19 cellular contexts compared by ENCODE assay signal in the genomic region with DNA sequence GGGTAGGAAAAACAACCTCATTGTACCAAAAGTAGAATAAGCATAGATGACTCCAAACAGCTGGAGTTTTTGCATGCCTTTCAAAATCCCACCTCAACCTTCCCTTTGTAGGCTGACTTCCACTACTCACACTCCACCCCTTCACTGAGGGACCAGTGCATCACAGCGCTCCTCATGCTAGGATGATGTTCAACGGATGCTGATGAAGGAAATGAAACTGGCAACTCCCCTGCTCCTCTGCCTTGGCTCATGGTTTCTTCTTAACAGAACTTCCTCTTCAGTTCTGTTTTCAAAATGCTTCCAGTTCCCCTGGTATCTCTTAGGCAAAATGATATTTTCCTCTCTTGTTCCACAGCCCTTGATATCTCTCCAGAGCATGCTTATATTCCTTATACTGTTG.
"Had no signal": no experiment of that assay in that cellular context is flagged by ENCODE, and none has a peak within 500 bp of the region (broad histone marks: within the 10 kb centered on the region; RNA-seq: fewer than 3 reads in every experiment).

No MANE protein-coding gene starts in this region.

- DNase-seq: activated CD4-positive, alpha-beta memory T cell treated with anti-CD3 and anti-CD28 coated beads, Interleukin-2, amount 10 ng/mL, durations not matched to agents 7 days and 5 days; activated CD4-positive, alpha-beta T cell treated with anti-CD3 and anti-CD28 coated beads for 4 hours; activated effector memory CD4-positive, alpha-beta T cell treated with Interleukin-2 at 50 U/mL for 16 hours; activated naive CD4-positive, alpha-beta T cell treated with anti-CD3 and anti-CD28 coated beads, Interleukin-2, amount 50 U/mL, for 16 hours; activated T-cell treated with anti-CD3 and anti-CD28 coated beads, Interleukin-2, amount 50 U/mL, for 4 hours; endodermal cell; left lung; mammary epithelial cell; nucleus accumbens; posterior cingulate gyrus; stimulated activated CD4-positive, alpha-beta T cell treated with anti-CD3 and anti-CD28 coated beads, Interleukin-2, amount 100 ng/mL, for 48 hours; stimulated activated naive CD4-positive, alpha-beta T cell; substantia nigra had no signal

- H2AFZ ChIP-seq: hepatocyte had no signal

- H3K4me2 ChIP-seq: hepatocyte had no signal

- H3K9me3 ChIP-seq: left lung, vagina had no signal

- H3K4me1 ChIP-seq: vagina had no signal

- FAIRE-seq: astrocyte, keratinocyte, TTC549 had no signal

- H3K4me3 ChIP-seq: hepatocyte, left lung, tibial nerve, vagina had no signal

- H3K27me3 ChIP-seq: hepatocyte, left lung, tibial nerve, vagina had no signal

- H3K27ac ChIP-seq: hepatocyte, left lung, tibial nerve, vagina had no signal

- ATAC-seq: activated T-cell treated with anti-CD3 and anti-CD28 coated beads, Interleukin-2, amount 50 U/mL, for 4 hours; left lung had no signal
